Comparison of ENCODE assay signal across 8 cellular contexts in the genomic region with DNA sequence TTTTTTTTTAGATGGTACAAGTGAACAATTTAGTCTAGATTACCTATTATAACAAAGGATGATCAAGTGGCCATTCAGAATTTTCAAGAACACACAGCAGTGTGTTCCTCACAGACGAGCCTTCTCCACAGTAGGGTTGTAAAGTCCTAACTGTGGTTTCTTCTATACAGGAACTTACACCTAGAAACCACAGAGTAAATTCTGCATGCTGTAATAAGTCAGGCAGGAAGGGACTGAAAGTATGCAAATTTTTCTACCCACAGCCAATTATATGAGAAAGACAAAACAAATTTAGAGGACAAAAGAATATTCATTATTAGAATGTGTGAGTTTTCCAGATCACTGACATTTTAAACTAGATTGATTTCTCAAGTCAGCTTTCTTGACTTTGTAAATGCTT.
DNase-seq lines count a peak whose midpoint lies in the region; ATAC-seq and TF ChIP-seq lines count a peak whose summit lies in the region.

No MANE protein-coding gene starts in this region.

- no TSS peak for BruUV-seq in Calu3 (replicated peaks; lab: Mats Ljungman, UMichigan)

- ATAC-seq in GM19468 (IDR thresholded peaks at IDR 0.05; ENCODE audit: extremely low read depth, unreplicated experiment) (peak; percentile 97), HG03457 (IDR thresholded peaks at IDR 0.05; ENCODE audit: unreplicated experiment) (peak; percentile 99)

- peaks cover 28% of the 10 kb centered on the region for H3K4me1 Mint-ChIP-seq in Calu3 (ENCODE audit: low read depth, unreplicated experiment)
- peaks cover 49% of the 10 kb centered on the region for H3K4me1 Mint-ChIP-seq in activated T-helper 1 cell treated with anti-CD3 and anti-CD28 coated beads, Interleukin-12 subunit alpha, Interleukin-12 subunit beta, Interleukin-2, Interleukin-4 antibody, amounts not matched to agents 30 ng/mL and 10 ng/mL and 1 ng/mL, durations not matched to agents 14 hours and 24 hours and 36 hours (ENCODE audit: low read depth)

- H3K4me3 Mint-ChIP-seq in Calu3 (ENCODE audit: low read depth, unreplicated experiment) = no peak overlapping the region
- H3K4me3 Mint-ChIP-seq in activated T-helper 1 cell treated with anti-CD3 and anti-CD28 coated beads, Interleukin-12 subunit alpha, Interleukin-12 subunit beta, Interleukin-2, Interleukin-4 antibody, amounts not matched to agents 30 ng/mL and 10 ng/mL and 1 ng/mL, durations not matched to agents 14 hours and 24 hours and 36 hours = peak overlapping the region; percentile 61

- H3K36me3 Mint-ChIP-seq in Calu3 (ENCODE audit: insufficient read depth, unreplicated experiment) = peaks cover 11% of the 10 kb centered on the region
- peaks cover 10% of the 10 kb centered on the region for H3K36me3 Mint-ChIP-seq in activated T-helper 1 cell treated with anti-CD3 and anti-CD28 coated beads, Interleukin-12 subunit alpha, Interleukin-12 subunit beta, Interleukin-2, Interleukin-4 antibody, amounts not matched to agents 30 ng/mL and 10 ng/mL and 1 ng/mL, durations not matched to agents 14 hours and 24 hours and 36 hours (ENCODE audit: low read depth)

- intact Hi-C loops in Calu3 (cut with micrococcal nuclease; ENCODE audit: unreplicated experiment) = loop anchor here (10.0 kb wide), 1 partner anchor 169 kb away; no protein-coding TSS in a partner anchor
- intact Hi-C loops in activated T-helper 1 cell treated with anti-CD3 and anti-CD28 coated beads, Interleukin-12 subunit alpha, Interleukin-12 subunit beta, Interleukin-2, Interleukin-4 antibody, amounts not matched to agents 30 ng/mL and 10 ng/mL and 1 ng/mL, durations not matched to agents 14 hours and 24 hours and 36 hours (cut with micrococcal nuclease) = loop anchor here (1.0 to 5.0 kb wide), 4 partner anchors 13 to 69 kb away; no protein-coding TSS in a partner anchor

- DNase-seq in Calu3 (no peak), cerebellar nuclear complex (lab: John Stamatoyannopoulos, UW) (no peak), amygdala (lab: John Stamatoyannopoulos, UW) (no peak), NCI-H2171 treated with DMSO at 0.1 percent for 48 hours (lab: John Stamatoyannopoulos, UW) (no peak)
- DNase-seq in activated T-helper 1 cell treated with anti-CD3 and anti-CD28 coated beads, Interleukin-12 subunit alpha, Interleukin-12 subunit beta, Interleukin-2, Interleukin-4 antibody, amounts not matched to agents 30 ng/mL and 10 ng/mL and 1 ng/mL, durations not matched to agents 14 hours and 24 hours and 36 hours (ENCODE audit: low spot score) = no peak
- no peak for DNase-seq in stimulated activated CD4-positive, alpha-beta T cell treated with anti-CD3 and anti-CD28 coated beads, Interleukin-1b, Interleukin-23, amount 100 ng/mL, for 48 hours

- H3K27me3 Mint-ChIP-seq in Calu3 (ENCODE audit: unreplicated experiment) = no peaks in the 10 kb centered on the region
- H3K27me3 Mint-ChIP-seq in activated T-helper 1 cell treated with anti-CD3 and anti-CD28 coated beads, Interleukin-12 subunit alpha, Interleukin-12 subunit beta, Interleukin-2, Interleukin-4 antibody, amounts not matched to agents 30 ng/mL and 10 ng/mL and 1 ng/mL, durations not matched to agents 14 hours and 24 hours and 36 hours (ENCODE audit: insufficient read depth) = no peaks in the 10 kb centered on the region

- H3K9me3 Mint-ChIP-seq in Calu3 (ENCODE audit: low read depth, unreplicated experiment) = no peaks in the 10 kb centered on the region
- H3K9me3 Mint-ChIP-seq in activated T-helper 1 cell treated with anti-CD3 and anti-CD28 coated beads, Interleukin-12 subunit alpha, Interleukin-12 subunit beta, Interleukin-2, Interleukin-4 antibody, amounts not matched to agents 30 ng/mL and 10 ng/mL and 1 ng/mL, durations not matched to agents 14 hours and 24 hours and 36 hours = no peaks in the 10 kb centered on the region

- TF ChIP-seq CTCF in Calu3 (IDR thresholded peaks at IDR 0.05; ENCODE audit: unreplicated experiment) = no peak

- H3K27ac Mint-ChIP-seq in Calu3 (ENCODE audit: unreplicated experiment) = peak overlapping the region; percentile 58
- H3K27ac Mint-ChIP-seq in activated T-helper 1 cell treated with anti-CD3 and anti-CD28 coated beads, Interleukin-12 subunit alpha, Interleukin-12 subunit beta, Interleukin-2, Interleukin-4 antibody, amounts not matched to agents 30 ng/mL and 10 ng/mL and 1 ng/mL, durations not matched to agents 14 hours and 24 hours and 36 hours = peak overlapping the region; percentile 46

- CTCF ChIA-PET in Calu3 (lab: Charles Lee) = no interaction called here
